Comparison of ENCODE assay signal across 8 cellular contexts in genomic region chr1:184035719-184036516, GRCh38. TPM values are rescaled to one million over a fixed set of nuclear protein-coding genes. Genes with fewer than 3 reads are reported as not detected.
DNase-seq lines count a peak whose midpoint lies in the region; ATAC-seq and TF ChIP-seq lines count a peak whose summit lies in the region.

No MANE protein-coding gene starts in this region.

- ATAC-seq in activated CD8-positive, alpha-beta memory T cell treated with anti-CD3 and anti-CD28 coated beads, Interleukin-2, amount 10 ng/mL, durations not matched to agents 7 days and 5 days = no peak
- ATAC-seq in left lung = no peak
- no peak for ATAC-seq in HG02588 (IDR thresholded peaks at IDR 0.05; ENCODE audit: unreplicated experiment)
- no peak for ATAC-seq in GM18867 (IDR thresholded peaks at IDR 0.05; ENCODE audit: unreplicated experiment)

- H3K36me3 ChIP-seq in left lung = no peaks in the 10 kb centered on the region

- intact Hi-C loops in left lung (cut with DNase I) = no loop called here

- CTCF ChIA-PET in activated CD8-positive, alpha-beta memory T cell treated with anti-CD3 and anti-CD28 coated beads, Interleukin-2, amount 10 ng/mL, durations not matched to agents 7 days and 5 days (lab: Charles Lee) = interaction anchor here (1.5 kb wide), 1 partner anchor 120 kb away, joined by 4 read pairs; no protein-coding TSS in a partner anchor

- H3K36me3 Mint-ChIP-seq in activated CD8-positive, alpha-beta memory T cell treated with anti-CD3 and anti-CD28 coated beads, Interleukin-2, amount 10 ng/mL, durations not matched to agents 7 days and 5 days = peaks cover 7% of the 10 kb centered on the region

- H3K27me3 ChIP-seq in left lung = peaks cover 13 to 44% of the 10 kb centered on the region in 2 donors

- H3K4me3 Mint-ChIP-seq in activated CD8-positive, alpha-beta memory T cell treated with anti-CD3 and anti-CD28 coated beads, Interleukin-2, amount 10 ng/mL, durations not matched to agents 7 days and 5 days = peak overlapping the region; percentile 69

- DNase-seq in activated CD8-positive, alpha-beta memory T cell treated with anti-CD3 and anti-CD28 coated beads, Interleukin-2, amount 10 ng/mL, durations not matched to agents 7 days and 5 days = no peak
- DNase-seq in activated CD8-positive, alpha-beta memory T cell treated with anti-CD3 and anti-CD28 coated beads for 24 hours = no peak
- no peak for DNase-seq in left lung
- no peak for DNase-seq in LoVo (ENCODE audit: low spot score)

- H3K27ac ChIP-seq in angular gyrus (ENCODE audit: low read depth, low read length) (peak overlapping the region; percentile 96), left lung (no peak overlapping the region), temporal lobe (ENCODE audit: low read depth, low read length) (peak overlapping the region; percentile 95)

- no peak for TF ChIP-seq CTCF in left lung (IDR thresholded peaks at IDR 0.05)

- H3K9me3 ChIP-seq in left lung = no peaks in the 10 kb centered on the region

- H3K4me3 ChIP-seq in left lung = peak overlapping the region; percentile 30 to 53

- peaks cover 0 to 20% of the 10 kb centered on the region in 2 donors for H3K4me1 ChIP-seq in left lung

- no peaks in the 10 kb centered on the region for H3K9me3 Mint-ChIP-seq in activated CD8-positive, alpha-beta memory T cell treated with anti-CD3 and anti-CD28 coated beads, Interleukin-2, amount 10 ng/mL, durations not matched to agents 7 days and 5 days (ENCODE audit: low read depth)

- peaks cover 44% of the 10 kb centered on the region for H3K27me3 Mint-ChIP-seq in activated CD8-positive, alpha-beta memory T cell treated with anti-CD3 and anti-CD28 coated beads, Interleukin-2, amount 10 ng/mL, durations not matched to agents 7 days and 5 days

- H3K4me1 Mint-ChIP-seq in activated CD8-positive, alpha-beta memory T cell treated with anti-CD3 and anti-CD28 coated beads, Interleukin-2, amount 10 ng/mL, durations not matched to agents 7 days and 5 days = peaks cover 30% of the 10 kb centered on the region

- peak overlapping the region; percentile 31 for H3K27ac Mint-ChIP-seq in activated CD8-positive, alpha-beta memory T cell treated with anti-CD3 and anti-CD28 coated beads, Interleukin-2, amount 10 ng/mL, durations not matched to agents 7 days and 5 days

RNA-seq across cellular contexts. Expression of gene COLGALT2, which starts 1.6 kb away (rescaled TPM):
- 1 to 10 TPM; 1.6 to 3.3 TPM for total RNA-seq in activated CD8-positive, alpha-beta memory T cell treated with anti-CD3 and anti-CD28 coated beads, Interleukin-2, amount 10 ng/mL, durations not matched to agents 7 days and 5 days
- total RNA-seq in left lung (1 to 10 TPM in 1 of 2 donors, under 1 TPM in 1; 0.97 to 1.5 TPM), temporal lobe (16.7 TPM)

RNA-seq across cellular contexts. Expression of gene TSEN15, which starts 15.6 kb away (rescaled TPM):
- total RNA-seq in activated CD8-positive, alpha-beta memory T cell treated with anti-CD3 and anti-CD28 coated beads, Interleukin-2, amount 10 ng/mL, durations not matched to agents 7 days and 5 days = 10 to 100 TPM; 37.6 to 45.1 TPM
- total RNA-seq in left lung = 10 to 100 TPM; 33.8 to 33.9 TPM
- 21.1 TPM for total RNA-seq in temporal lobe

Comparison
In these comparisons a context has a peak if more than half of its experiments do, and no peak if none do; other contexts are left out.
1. H3K27ac ChIP-seq: peak in angular gyrus (single experiment) and temporal lobe (single experiment); none in left lung (0 of 2).